8 cellular contexts compared by ENCODE assay signal in the genomic region with DNA sequence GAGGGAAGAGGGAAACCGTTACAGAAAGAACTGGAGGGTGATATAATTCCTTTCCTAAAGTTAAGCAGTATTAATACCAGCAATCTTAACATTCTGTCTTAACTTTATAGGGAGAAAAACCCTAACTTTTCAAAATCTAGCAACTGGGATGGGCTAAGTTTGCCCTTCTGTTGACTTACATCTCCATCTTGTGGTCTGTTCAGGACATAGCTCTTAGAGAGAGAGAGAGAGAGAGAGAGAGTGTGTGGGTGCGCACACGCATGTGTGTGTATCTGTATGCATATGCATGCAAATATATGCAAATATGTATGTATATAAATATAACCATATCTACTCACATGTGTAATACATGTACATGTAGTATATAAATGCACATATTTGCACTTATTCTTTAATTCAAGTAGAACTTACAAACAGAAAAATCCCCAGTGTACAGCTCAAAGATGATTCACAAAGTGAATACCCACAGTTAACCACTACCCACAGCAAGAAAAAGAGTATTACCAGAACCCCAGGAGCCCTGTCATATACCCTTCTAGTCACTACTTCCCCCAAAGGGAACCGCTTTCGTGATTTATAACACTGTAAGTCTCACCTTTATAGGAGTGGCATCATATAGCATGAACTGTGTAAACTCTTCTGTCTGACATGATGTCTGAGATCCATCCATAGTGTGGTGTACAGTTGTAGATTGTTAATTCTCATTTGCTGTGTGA. TPM values are rescaled to one million over a fixed set of nuclear protein-coding genes. Genes with fewer than 3 reads are reported as not detected.
A peak's percentile ranks its signal among the peaks of the same experiment; 100 is the strongest.
DNase-seq lines count a peak whose midpoint lies in the region; ATAC-seq and TF ChIP-seq lines count a peak whose summit lies in the region.

No MANE protein-coding gene starts in this region.

- H3K27me3 ChIP-seq in colonic mucosa: no peaks in the 10 kb centered on the region

- intact Hi-C loops in colonic mucosa (cut with DNase I): loop anchor here (10.0 kb wide), 3 partner anchors 124 to 414 kb away; no protein-coding TSS in a partner anchor

- TF ChIP-seq CTCF in LNCAP (IDR thresholded peaks at IDR 0.05) (peak; percentile 53), colonic mucosa (IDR thresholded peaks at IDR 0.05) (peak; percentile 24)

- no peaks in the 10 kb centered on the region for H3K9me3 ChIP-seq in colonic mucosa

- no peak overlapping the region for H3K4me3 ChIP-seq in colonic mucosa

- ATAC-seq in GM18520 (IDR thresholded peaks at IDR 0.05; ENCODE audit: unreplicated experiment): no peak

- H3K27ac ChIP-seq in colonic mucosa: no peak overlapping the region

- DNase-seq in DMS 273 (lab: John Stamatoyannopoulos, UW; ENCODE audit: unreplicated experiment): peak; percentile 18
- DNase-seq in DMS 273 treated with DMSO at 0.1 percent for 48 hours (lab: John Stamatoyannopoulos, UW): no peak
- DNase-seq in colonic mucosa: no peak
- peak; percentile 27 for DNase-seq in pons (ENCODE audit: low spot score)
- no peak for DNase-seq in HuH-7 (ENCODE audit: low spot score)
- no peak for DNase-seq in stimulated activated CD4-positive, alpha-beta T cell treated with anti-CD3 and anti-CD28 coated beads, Interleukin-4, amount 100 ng/mL, for 24 hours

- no peaks in the 10 kb centered on the region for H3K36me3 ChIP-seq in colonic mucosa

- no peak overlapping the region for H3K9ac ChIP-seq in colonic mucosa (ENCODE audit: low read depth in 2 of 2, low read length in 2 of 2)

- H3K4me1 ChIP-seq in colonic mucosa: no peaks in the 10 kb centered on the region

RNA-seq across cellular contexts. Expression of gene STX8, which starts 46.4 kb away (rescaled TPM):
- total RNA-seq in colonic mucosa: 10 to 100 TPM; 41.6 to 57.2 TPM

RNA-seq across cellular contexts. Expression of gene CFAP52, which starts 47.3 kb away (rescaled TPM):
- total RNA-seq in colonic mucosa: not detected

Comparison
In these comparisons a context has a peak if more than half of its experiments do, and no peak if none do; other contexts are left out.
1. DNase-seq: peak in DMS 273 (single experiment) and pons (single experiment); none in DMS 273 treated with DMSO at 0.1 percent for 48 hours (single experiment), colonic mucosa (single experiment), HuH-7 (single experiment) and stimulated activated CD4-positive, alpha-beta T cell treated with anti-CD3 and anti-CD28 coated beads, Interleukin-4, amount 100 ng/mL, for 24 hours (single experiment).